In genomic region chr2:67108231-67108630, GRCh38 we compare ENCODE assay signal across 23 cellular contexts.
DNase-seq lines count a peak whose midpoint lies in the region; ATAC-seq, FAIRE-seq and TF ChIP-seq lines count a peak whose summit lies in the region.
"Had no signal": no experiment of that assay in that cellular context is flagged by ENCODE, and none has a peak within 500 bp of the region (broad histone marks: within the 10 kb centered on the region; RNA-seq: fewer than 3 reads in every experiment).

No MANE protein-coding gene starts in this region.

- DNase-seq in GM23338 (ENCODE audit: low spot score) (no peak), NCI-H1436 (lab: John Stamatoyannopoulos, UW) (peak; percentile 76), NCI-H2227 treated with DMSO at 0.1 percent for 48 hours (lab: John Stamatoyannopoulos, UW) (peak; percentile 77), bronchial epithelial cell (ENCODE audit: low read depth) (peak; percentile 8), mucosa of gallbladder (ENCODE audit: low spot score) (no peak), kidney (no peak)
- DNase-seq: activated CD4-positive, alpha-beta memory T cell treated with anti-CD3 and anti-CD28 coated beads for 36 hours; activated gamma-delta T cell treated with Interleukin-2 at 50 U/mL for 16 hours; CD8-positive, alpha-beta T cell; HCEC 1CT; hippocampal formation; NCI-H524 treated with DMSO at 0.1 percent for 48 hours; nucleus accumbens; OCI-M1; stimulated activated CD4-positive, alpha-beta T cell treated with anti-CD3 and anti-CD28 coated beads, Interleukin-12 subunit alpha, Interleukin-12 subunit beta, amount 100 ng/mL, for 4 hours; T-helper 2 cell had no signal

- FAIRE-seq in bronchial epithelial cell (lab: Jason Lieb, UNC) (no peak), kidney (lab: Jason Lieb, UNC) (no peak)
- FAIRE-seq: islet of Langerhans had no signal

- H3K4me3 ChIP-seq in GM23338: no peak overlapping the region
- H3K4me3 ChIP-seq in bronchial epithelial cell (ENCODE audit: low read depth, low read length): no peak overlapping the region
- no peak overlapping the region for H3K4me3 ChIP-seq in kidney (ENCODE audit: low read length in 2 of 2)
- H3K4me3 ChIP-seq: lung had no signal

- intact Hi-C loops in kidney (cut with DNase I): no loop called here

- no peaks in the 10 kb centered on the region for H3K4me1 Mint-ChIP-seq in GM23338
- H3K4me1 Mint-ChIP-seq: WTC11 had no signal

- H3K27ac Mint-ChIP-seq in GM23338: no peak overlapping the region
- H3K27ac Mint-ChIP-seq: activated CD4-positive, alpha-beta memory T cell treated with anti-CD3 and anti-CD28 coated beads for 36 hours; CD8-positive, alpha-beta T cell; dendritic cell treated with granulocyte-macrophage colony-stimulating factor and Interleukin-4, amounts not matched to agents 40 ng/mL and 50 ng/mL, for 4 days; type B pancreatic cell; WTC11 had no signal

- H3K9me2 ChIP-seq in GM23338 (ENCODE audit: insufficient read depth): no peaks in the 10 kb centered on the region

- H3K4me1 ChIP-seq in GM23338 (ENCODE audit: insufficient read depth): no peaks in the 10 kb centered on the region
- H3K4me1 ChIP-seq in kidney (ENCODE audit: control insufficient read depth in 1 of 2, insufficient read depth in 1 of 2, low read depth in 1 of 2, low read length in 2 of 2): no peaks in the 10 kb centered on the region

- H3K36me3 ChIP-seq in GM23338 (ENCODE audit: insufficient read depth): peaks cover 4% of the 10 kb centered on the region; the same call in 1 of the 2 replicates
- no peaks in the 10 kb centered on the region for H3K36me3 ChIP-seq in bronchial epithelial cell (ENCODE audit: control insufficient read depth, insufficient read depth, low read length)
- H3K36me3 ChIP-seq in kidney (ENCODE audit: control insufficient read depth in 1 of 2, insufficient read depth in 2 of 2, low read length in 2 of 2): no peaks in the 10 kb centered on the region

- no peak overlapping the region for H3K4me3 Mint-ChIP-seq in GM23338
- H3K4me3 Mint-ChIP-seq: activated CD4-positive, alpha-beta memory T cell treated with anti-CD3 and anti-CD28 coated beads for 36 hours; CD8-positive, alpha-beta T cell; dendritic cell treated with granulocyte-macrophage colony-stimulating factor and Interleukin-4, amounts not matched to agents 40 ng/mL and 50 ng/mL, for 4 days; type B pancreatic cell; WTC11 had no signal

- H3K27ac ChIP-seq in GM23338 (ENCODE audit: low read depth) (no peak overlapping the region), kidney (ENCODE audit: low read depth in 2 of 2, low read length in 2 of 2) (no peak overlapping the region)
- H3K27ac ChIP-seq: KMS-11 had no signal

- peak overlapping the region; percentile 48; the same call in 1 of the 2 replicates for H2AFZ ChIP-seq in GM23338

- H3K36me3 Mint-ChIP-seq in GM23338 (ENCODE audit: low read depth): no peaks in the 10 kb centered on the region; the same call in 2 of the 3 replicates
- H3K36me3 Mint-ChIP-seq: activated CD4-positive, alpha-beta memory T cell treated with anti-CD3 and anti-CD28 coated beads for 36 hours; CD8-positive, alpha-beta T cell had no signal

- no peaks in the 10 kb centered on the region for H3F3A ChIP-seq in GM23338 (replicated peaks; ENCODE audit: low read depth)

- H3K9me3 ChIP-seq in kidney (ENCODE audit: control insufficient read depth in 1 of 2, low read length in 2 of 2): peaks cover 9 to 11% of the 10 kb centered on the region in 2 donors

- no peaks in the 10 kb centered on the region for H3K27me3 Mint-ChIP-seq in GM23338 (ENCODE audit: insufficient read depth, low read depth, poor library complexity)
- H3K27me3 Mint-ChIP-seq: activated CD4-positive, alpha-beta memory T cell treated with anti-CD3 and anti-CD28 coated beads for 36 hours; type B pancreatic cell had no signal

- peaks cover 18% of the 10 kb centered on the region for H3K9me3 Mint-ChIP-seq in GM23338

- H3K9ac ChIP-seq in kidney (ENCODE audit: low read length in 2 of 2): no peak overlapping the region
- H3K9ac ChIP-seq: KMS-11 had no signal

- H4K20me1 ChIP-seq in GM23338 (replicated peaks; ENCODE audit: insufficient read depth): no peaks in the 10 kb centered on the region

- H3K27me3 ChIP-seq in GM23338 (ENCODE audit: insufficient read depth) (no peaks in the 10 kb centered on the region), bronchial epithelial cell (ENCODE audit: control insufficient read depth, insufficient read depth, low read length) (no peaks in the 10 kb centered on the region)

- no peak overlapping the region for H3K4me2 ChIP-seq in GM23338
- H3K4me2 ChIP-seq: KMS-11 had no signal

- no peak for TF ChIP-seq CTCF in GM23338 (conservative IDR thresholded peaks at IDR 0.05; ENCODE audit: low read depth in 2 of 2)
- TF ChIP-seq CTCF in bronchial epithelial cell (IDR thresholded peaks at IDR 0.05; ENCODE audit: insufficient read depth, low read length, severe bottlenecking): no peak
- TF ChIP-seq CTCF in kidney (IDR thresholded peaks at IDR 0.05; ENCODE audit: borderline replicate concordance, extremely low read depth, insufficient read depth): no peak

- H3K79me2 ChIP-seq in GM23338 (replicated peaks; ENCODE audit: insufficient read depth): no peaks in the 10 kb centered on the region

- ATAC-seq in GM23338 (no peak), GM21717 (IDR thresholded peaks at IDR 0.05; ENCODE audit: unreplicated experiment) (no peak)
- ATAC-seq: CD8-positive, alpha-beta T cell; WTC11 had no signal

TF ChIP-seq in GM23338, 12 proteins besides CTCF, POLR2A, EP300 and RAD21:
- TF ChIP-seq JUNB (IDR thresholded peaks at IDR 0.05; ENCODE audit: unreplicated experiment): no peak
- TF ChIP-seq ZNF331 (CRISPR knock-in tag; IDR thresholded peaks at IDR 0.05; ENCODE audit: low read depth): no peak
- no peak for TF ChIP-seq ETS1 (IDR thresholded peaks at IDR 0.05)
- no peak for TF ChIP-seq POLR2AphosphoS5 (IDR thresholded peaks at IDR 0.05; ENCODE audit: low read depth)
- TF ChIP-seq ZNF114 (CRISPR knock-in tag; IDR thresholded peaks at IDR 0.05): no peak
- no peak for TF ChIP-seq STAT1 (IDR thresholded peaks at IDR 0.05; ENCODE audit: unreplicated experiment)
- no peak for TF ChIP-seq REST (IDR thresholded peaks at IDR 0.05; ENCODE audit: unreplicated experiment)
- TF ChIP-seq NANOG (IDR thresholded peaks at IDR 0.05; ENCODE audit: borderline replicate concordance): no peak
TF ChIP-seq in GM23338: peak in this region for 0.

Comparison
In these comparisons a context has a peak if more than half of its experiments do, and no peak if none do; other contexts are left out.
1. DNase-seq: peak in NCI-H1436 (single experiment), NCI-H2227 treated with DMSO at 0.1 percent for 48 hours (single experiment) and bronchial epithelial cell (single experiment); none in GM23338 (single experiment), mucosa of gallbladder (single experiment) and kidney (single experiment).